Comparison of ENCODE assay signal across 19 cellular contexts in genomic region chr10:76285012-76285411, GRCh38.
A peak's percentile ranks its signal among the peaks of the same experiment; 100 is the strongest.
DNase-seq lines count a peak whose midpoint lies in the region; ATAC-seq and TF ChIP-seq lines count a peak whose summit lies in the region.
"Had no signal": no experiment of that assay in that cellular context is flagged by ENCODE, and none has a peak within 500 bp of the region (broad histone marks: within the 10 kb centered on the region; RNA-seq: fewer than 3 reads in every experiment).

No MANE protein-coding gene starts in this region.

- H3K27ac Mint-ChIP-seq in activated CD4-positive, alpha-beta T cell treated with anti-CD3 and anti-CD28 coated beads, Interleukin-2, amount 10 ng/mL, durations not matched to agents 24 days and 14 days: no peak overlapping the region
- H3K27ac Mint-ChIP-seq in GM23338: no peak overlapping the region
- H3K27ac Mint-ChIP-seq: activated B cell treated with CpG ODN at 0.5 μM for 24 hours; activated naive CD4-positive, alpha-beta T cell treated with anti-CD3 and anti-CD28 coated beads, Interleukin-2, amount 50 U/mL, for 72 hours; mesothelial cell of epicardium had no signal

- peaks cover 8% of the 10 kb centered on the region; the same call in 1 of the 2 replicates for H3K9me2 ChIP-seq in GM23338 (ENCODE audit: insufficient read depth)

- ATAC-seq in left lung (peak; percentile 39), GM23338 (no peak)
- ATAC-seq: activated naive CD4-positive, alpha-beta T cell treated with anti-CD3 and anti-CD28 coated beads, Interleukin-2, amount 50 U/mL, for 72 hours; HCT116 had no signal

- TF ChIP-seq CTCF in AG09309 (IDR thresholded peaks at IDR 0.05; ENCODE audit: control insufficient read depth, insufficient read depth, low read depth, low read length, missing control alignments) (no peak), choroid plexus epithelial cell (conservative IDR thresholded peaks at IDR 0.05; ENCODE audit: low read depth, low read length) (no peak), left lung (IDR thresholded peaks at IDR 0.05) (no peak), GM23338 (conservative IDR thresholded peaks at IDR 0.05; ENCODE audit: low read depth in 2 of 2) (no peak)

- H4K20me1 ChIP-seq in GM23338 (replicated peaks; ENCODE audit: insufficient read depth): no peaks in the 10 kb centered on the region

- DNase-seq in AG09309 (ENCODE audit: low read depth) (peak; percentile 67), LHCN-M2 (ENCODE audit: low read depth) (peak; percentile 45), choroid plexus epithelial cell (ENCODE audit: low read depth) (peak; percentile 61), left lung (no peak), KG1 (lab: John Stamatoyannopoulos, UW) (no peak), NCI-H526 (lab: John Stamatoyannopoulos, UW) (no peak), GM23338 (ENCODE audit: low spot score) (no peak)
- no peak for DNase-seq in activated CD4-positive, alpha-beta T cell treated with anti-CD3 and anti-CD28 coated beads, Interleukin-2, amount 10 ng/mL, durations not matched to agents 24 days and 14 days
- DNase-seq: activated B cell treated with CpG ODN at 0.5 μM for 24 hours; activated CD8-positive, alpha-beta memory T cell treated with anti-CD3 and anti-CD28 coated beads, Interleukin-2, amount 50 U/mL, for 48 hours; C1 segment of cervical spinal cord; NCI-H1048; ovary; stimulated activated CD4-positive, alpha-beta T cell treated with anti-CD3 and anti-CD28 coated beads, Interleukin-12 subunit alpha, Interleukin-12 subunit beta, amount 100 ng/mL, for 4 hours; SW 1271 had no signal

- intact Hi-C loops in left lung (cut with DNase I): no loop called here
- intact Hi-C loops in activated CD4-positive, alpha-beta T cell treated with anti-CD3 and anti-CD28 coated beads, Interleukin-2, amount 10 ng/mL, durations not matched to agents 24 days and 14 days (cut with micrococcal nuclease): no loop called here

- no peak overlapping the region for H3K4me3 Mint-ChIP-seq in activated CD4-positive, alpha-beta T cell treated with anti-CD3 and anti-CD28 coated beads, Interleukin-2, amount 10 ng/mL, durations not matched to agents 24 days and 14 days
- H3K4me3 Mint-ChIP-seq in GM23338: no peak overlapping the region
- H3K4me3 Mint-ChIP-seq: activated B cell treated with CpG ODN at 0.5 μM for 24 hours, mesothelial cell of epicardium had no signal

- no peaks in the 10 kb centered on the region for H3K27me3 Mint-ChIP-seq in activated CD4-positive, alpha-beta T cell treated with anti-CD3 and anti-CD28 coated beads, Interleukin-2, amount 10 ng/mL, durations not matched to agents 24 days and 14 days
- H3K27me3 Mint-ChIP-seq in GM23338 (ENCODE audit: insufficient read depth, low read depth, poor library complexity): peaks cover 4% of the 10 kb centered on the region
- H3K27me3 Mint-ChIP-seq: activated B cell treated with CpG ODN at 0.5 μM for 24 hours had no signal

- no peaks in the 10 kb centered on the region for H3K9me3 ChIP-seq in left lung
- H3K9me3 ChIP-seq: ovary, tibial nerve had no signal

- no peaks in the 10 kb centered on the region for H3K4me1 Mint-ChIP-seq in activated CD4-positive, alpha-beta T cell treated with anti-CD3 and anti-CD28 coated beads, Interleukin-2, amount 10 ng/mL, durations not matched to agents 24 days and 14 days
- peaks cover 13% of the 10 kb centered on the region; the same call in 2 of the 3 replicates for H3K4me1 Mint-ChIP-seq in GM23338
- H3K4me1 Mint-ChIP-seq: activated B cell treated with CpG ODN at 0.5 μM for 24 hours had no signal

- H3K9me3 Mint-ChIP-seq in activated CD4-positive, alpha-beta T cell treated with anti-CD3 and anti-CD28 coated beads, Interleukin-2, amount 10 ng/mL, durations not matched to agents 24 days and 14 days: no peaks in the 10 kb centered on the region
- H3K9me3 Mint-ChIP-seq in GM23338: peaks cover 12% of the 10 kb centered on the region; the same call in 1 of the 3 replicates
- H3K9me3 Mint-ChIP-seq: activated B cell treated with CpG ODN at 0.5 μM for 24 hours had no signal

- H3K4me2 ChIP-seq in GM23338: no peak overlapping the region

- H2AFZ ChIP-seq in GM23338: no peak overlapping the region

- H3K4me3 ChIP-seq in AG09309 (ENCODE audit: control insufficient read depth, low read depth, low read length) (no peak overlapping the region), choroid plexus epithelial cell (ENCODE audit: low read depth, low read length) (no peak overlapping the region), left lung (no peak overlapping the region), GM23338 (no peak overlapping the region)
- H3K4me3 ChIP-seq: ovary, tibial nerve had no signal

- no peaks in the 10 kb centered on the region for H3F3A ChIP-seq in GM23338 (replicated peaks; ENCODE audit: low read depth)

- H3K27me3 ChIP-seq in left lung (no peaks in the 10 kb centered on the region), GM23338 (ENCODE audit: insufficient read depth) (no peaks in the 10 kb centered on the region)
- H3K27me3 ChIP-seq: ovary, tibial nerve had no signal

- H3K4me1 ChIP-seq in left lung (no peaks in the 10 kb centered on the region), GM23338 (ENCODE audit: insufficient read depth) (peaks cover 8% of the 10 kb centered on the region; the same call in 1 of the 2 replicates)

- H3K36me3 Mint-ChIP-seq in activated CD4-positive, alpha-beta T cell treated with anti-CD3 and anti-CD28 coated beads, Interleukin-2, amount 10 ng/mL, durations not matched to agents 24 days and 14 days (ENCODE audit: low read depth): no peaks in the 10 kb centered on the region
- H3K36me3 Mint-ChIP-seq in GM23338 (ENCODE audit: low read depth): peaks cover 8% of the 10 kb centered on the region; the same call in 2 of the 3 replicates

- no peak overlapping the region for H3K27ac ChIP-seq in left lung
- no peak overlapping the region for H3K27ac ChIP-seq in GM23338 (ENCODE audit: low read depth)
- H3K27ac ChIP-seq: ovary, tibial nerve had no signal

- H3K36me3 ChIP-seq in left lung (no peaks in the 10 kb centered on the region), GM23338 (ENCODE audit: insufficient read depth) (no peaks in the 10 kb centered on the region)
- H3K36me3 ChIP-seq: ovary, tibial nerve had no signal

- no peaks in the 10 kb centered on the region for H3K79me2 ChIP-seq in GM23338 (replicated peaks; ENCODE audit: insufficient read depth)

TF ChIP-seq in GM23338, 12 proteins besides CTCF, POLR2A, EP300 and RAD21 (continues in another document):
- TF ChIP-seq ZNF114 (CRISPR knock-in tag; IDR thresholded peaks at IDR 0.05) (no peak), CREB1 (CRISPR knock-in tag; IDR thresholded peaks at IDR 0.05; ENCODE audit: low read depth) (no peak), ZNF462 (CRISPR knock-in tag; IDR thresholded peaks at IDR 0.05) (no peak), ZNF331 (CRISPR knock-in tag; IDR thresholded peaks at IDR 0.05; ENCODE audit: low read depth) (no peak)

Comparison
In these comparisons a context has a peak if more than half of its experiments do, and no peak if none do; other contexts are left out.
1. DNase-seq: peak in AG09309 (single experiment), LHCN-M2 (single experiment) and choroid plexus epithelial cell (single experiment); none in left lung (0 of 2), KG1 (single experiment), NCI-H526 (0 of 2), activated CD4-positive, alpha-beta T cell treated with anti-CD3 and anti-CD28 coated beads, Interleukin-2, amount 10 ng/mL, durations not matched to agents 24 days and 14 days (single experiment) and GM23338 (single experiment).